Comparison of ENCODE assay signal across 21 cellular contexts in the genomic region with DNA sequence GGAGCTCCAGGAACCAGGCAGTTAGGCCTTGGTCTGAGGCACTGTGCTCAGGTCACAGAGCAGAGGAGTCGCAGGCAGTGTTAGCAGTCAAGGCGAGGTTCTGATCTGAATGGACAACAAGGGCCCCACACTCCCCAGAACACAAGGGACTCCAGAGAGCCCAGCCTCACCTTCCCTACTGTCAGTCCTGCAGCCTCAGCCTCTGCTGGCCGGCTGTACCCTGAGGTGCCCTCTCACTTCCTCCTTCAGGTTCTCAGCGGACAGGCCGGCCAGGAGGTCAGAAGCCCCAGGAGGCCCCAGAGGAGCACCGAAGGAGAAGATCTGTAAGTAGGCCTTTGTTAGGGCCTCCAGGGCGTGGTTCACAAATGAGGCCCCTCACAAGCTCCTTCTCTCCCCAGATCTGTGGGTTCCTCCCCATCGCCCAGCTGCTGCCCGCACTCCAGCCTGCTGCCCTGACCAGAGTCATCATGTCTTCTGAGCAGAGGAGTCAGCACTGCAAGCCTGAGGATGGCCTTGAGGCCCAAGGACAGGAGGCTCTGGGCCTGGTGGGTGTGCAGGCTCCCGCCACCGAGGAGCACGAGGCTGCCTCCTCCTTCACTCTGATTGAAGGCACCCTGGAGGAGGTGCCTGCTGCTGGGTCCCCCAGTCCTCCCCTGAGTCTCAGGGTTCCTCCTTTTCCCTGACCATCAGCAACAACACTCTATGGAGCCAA.
"Had no signal": no experiment of that assay in that cellular context is flagged by ENCODE, and none has a peak within 500 bp of the region (broad histone marks: within the 10 kb centered on the region; RNA-seq: fewer than 3 reads in every experiment).

No MANE protein-coding gene starts in this region.

- H3K36me3 ChIP-seq: SJCRH30 had no signal

- DNase-seq: activated CD4-positive, alpha-beta T cell treated with anti-CD3 and anti-CD28 coated beads for 48 hours; activated CD4-positive, alpha-beta T cell treated with anti-CD3 and anti-CD28 coated beads, Interleukin-2, amount 50 U/mL, for 4 hours; activated CD4-positive, CD25-positive, alpha-beta regulatory T cell treated with anti-CD3 and anti-CD28 coated beads, Interleukin-2, amount 50 U/mL, for 72 hours; activated CD8-positive, alpha-beta memory T cell treated with anti-CD3 and anti-CD28 coated beads, Interleukin-2, amount 10 ng/mL, durations not matched to agents 7 days and 5 days; activated CD8-positive, alpha-beta T cell treated with anti-CD3 and anti-CD28 coated beads, Interleukin-2, amount 10 ng/mL, durations not matched to agents 7 days and 5 days; activated gamma-delta T cell; activated naive CD4-positive, alpha-beta T cell treated with anti-CD3 and anti-CD28 coated beads for 36 hours; activated T-cell treated with anti-CD3 and anti-CD28 coated beads, Interleukin-2, amount 50 U/mL, for 4 hours; amygdala; cerebellar nuclear complex; KG1; NCI-H1092 treated with DMSO at 0.1 percent for 48 hours; NCI-H1417 treated with DMSO at 0.1 percent for 48 hours; NCI-H1694; NCI-H2029; NCI-H510A treated with DMSO at 0.1 percent for 48 hours; NCI-H69; SJCRH30; SK-N-SH had no signal

- ATAC-seq: activated CD8-positive, alpha-beta memory T cell treated with anti-CD3 and anti-CD28 coated beads, Interleukin-2, amount 10 ng/mL, durations not matched to agents 7 days and 5 days; activated CD8-positive, alpha-beta T cell treated with anti-CD3 and anti-CD28 coated beads, Interleukin-2, amount 10 ng/mL, durations not matched to agents 7 days and 5 days; activated T-cell treated with anti-CD3 and anti-CD28 coated beads, Interleukin-2, amount 50 U/mL, for 4 hours; Right ventricle myocardium inferior; WTC11 had no signal

- H3K4me3 ChIP-seq: SJCRH30 had no signal

- H3K27me3 ChIP-seq: SJCRH30 had no signal
